ENCODE assay signal across 24 cellular contexts in genomic region chr18:50057009-50057408, GRCh38.
"Had no signal": no experiment of that assay in that cellular context is flagged by ENCODE, and none has a peak within 500 bp of the region (broad histone marks: within the 10 kb centered on the region; RNA-seq: fewer than 3 reads in every experiment).

No MANE protein-coding gene starts in this region.

- H3K27ac ChIP-seq: pancreas, testis, VCaP had no signal

- H3K4me3 ChIP-seq: pancreas, testis had no signal

- H3K27ac Mint-ChIP-seq: activated CD4-positive, alpha-beta T cell treated with anti-CD3 and anti-CD28 coated beads, Interleukin-2, amount 10 ng/mL, durations not matched to agents 24 days and 14 days; activated CD8-positive, alpha-beta memory T cell treated with anti-CD3 and anti-CD28 coated beads, Interleukin-2, amount 10 ng/mL, durations not matched to agents 7 days and 5 days; activated CD8-positive, alpha-beta T cell treated with anti-CD3 and anti-CD28 coated beads for 36 hours; activated naive CD4-positive, alpha-beta T cell treated with anti-CD3 and anti-CD28 coated beads, Interleukin-2, amount 10 ng/mL, durations not matched to agents 7 days and 5 days; memory B cell; nephron; stimulated activated naive B cell treated with anti-CD40 and anti-IgM and Interleukin-4, amounts not matched to agents 10 μg/mL and 1 μg/mL and 100 μg/mL, for 72 hours; T-helper 2 cell treated with Interferon-gamma antibody and Interleukin-4, amounts not matched to agents 5 μg/mL and 100 μg/mL, for 36 hours had no signal

- H3K4me1 Mint-ChIP-seq: activated CD4-positive, alpha-beta T cell treated with anti-CD3 and anti-CD28 coated beads, Interleukin-2, amount 10 ng/mL, durations not matched to agents 24 days and 14 days; activated CD8-positive, alpha-beta memory T cell treated with anti-CD3 and anti-CD28 coated beads, Interleukin-2, amount 10 ng/mL, durations not matched to agents 7 days and 5 days; activated naive CD4-positive, alpha-beta T cell treated with anti-CD3 and anti-CD28 coated beads, Interleukin-2, amount 10 ng/mL, durations not matched to agents 7 days and 5 days; memory B cell; stimulated activated naive B cell treated with anti-CD40 and anti-IgM and Interleukin-4, amounts not matched to agents 10 μg/mL and 1 μg/mL and 100 μg/mL, for 72 hours had no signal

- H3K9me3 Mint-ChIP-seq: activated CD4-positive, alpha-beta T cell treated with anti-CD3 and anti-CD28 coated beads, Interleukin-2, amount 10 ng/mL, durations not matched to agents 24 days and 14 days; activated CD8-positive, alpha-beta T cell treated with anti-CD3 and anti-CD28 coated beads for 36 hours; activated naive CD4-positive, alpha-beta T cell treated with anti-CD3 and anti-CD28 coated beads, Interleukin-2, amount 10 ng/mL, durations not matched to agents 7 days and 5 days; memory B cell; nephron; stimulated activated naive B cell treated with anti-CD40 and anti-IgM and Interleukin-4, amounts not matched to agents 10 μg/mL and 1 μg/mL and 100 μg/mL, for 72 hours; T-helper 2 cell treated with Interferon-gamma antibody and Interleukin-4, amounts not matched to agents 5 μg/mL and 100 μg/mL, for 36 hours had no signal

- H3K36me3 Mint-ChIP-seq: activated CD8-positive, alpha-beta memory T cell treated with anti-CD3 and anti-CD28 coated beads, Interleukin-2, amount 10 ng/mL, durations not matched to agents 7 days and 5 days; activated naive CD4-positive, alpha-beta T cell treated with anti-CD3 and anti-CD28 coated beads, Interleukin-2, amount 10 ng/mL, durations not matched to agents 7 days and 5 days; stimulated activated naive B cell treated with anti-CD40 and anti-IgM and Interleukin-4, amounts not matched to agents 10 μg/mL and 1 μg/mL and 100 μg/mL, for 72 hours had no signal

- ATAC-seq: activated CD4-positive, CD25-positive, alpha-beta regulatory T cell treated with anti-CD3 and anti-CD28 coated beads, Interleukin-2, amount 50 U/mL, for 24 hours; activated CD8-positive, alpha-beta memory T cell treated with anti-CD3 and anti-CD28 coated beads, Interleukin-2, amount 10 ng/mL, durations not matched to agents 7 days and 5 days; activated CD8-positive, alpha-beta T cell treated with anti-CD3 and anti-CD28 coated beads for 36 hours; left cardiac atrium; stimulated activated naive B cell treated with anti-CD40 and anti-IgM and Interleukin-4, amounts not matched to agents 10 μg/mL and 1 μg/mL and 100 μg/mL, for 72 hours had no signal

- H3K9me3 ChIP-seq: pancreas, testis had no signal

- H3K4me3 Mint-ChIP-seq: activated CD4-positive, alpha-beta T cell treated with anti-CD3 and anti-CD28 coated beads, Interleukin-2, amount 10 ng/mL, durations not matched to agents 24 days and 14 days; activated CD8-positive, alpha-beta memory T cell treated with anti-CD3 and anti-CD28 coated beads, Interleukin-2, amount 10 ng/mL, durations not matched to agents 7 days and 5 days; activated CD8-positive, alpha-beta T cell treated with anti-CD3 and anti-CD28 coated beads for 36 hours; activated naive CD4-positive, alpha-beta T cell treated with anti-CD3 and anti-CD28 coated beads, Interleukin-2, amount 10 ng/mL, durations not matched to agents 7 days and 5 days; memory B cell; nephron; stimulated activated naive B cell treated with anti-CD40 and anti-IgM and Interleukin-4, amounts not matched to agents 10 μg/mL and 1 μg/mL and 100 μg/mL, for 72 hours; T-helper 2 cell treated with Interferon-gamma antibody and Interleukin-4, amounts not matched to agents 5 μg/mL and 100 μg/mL, for 36 hours had no signal

- H3K27me3 ChIP-seq: pancreas, testis had no signal

- H3K4me1 ChIP-seq: testis had no signal

- H3K36me3 ChIP-seq: pancreas had no signal

- DNase-seq: activated CD4-positive, alpha-beta T cell treated with anti-CD3 and anti-CD28 coated beads, Interleukin-2, amount 10 ng/mL, durations not matched to agents 24 days and 14 days; activated CD8-positive, alpha-beta memory T cell treated with anti-CD3 and anti-CD28 coated beads, Interleukin-2, amount 10 ng/mL, durations not matched to agents 7 days and 5 days; activated CD8-positive, alpha-beta T cell treated with anti-CD3 and anti-CD28 coated beads for 36 hours; activated effector memory CD4-positive, alpha-beta T cell treated with anti-CD3 and anti-CD28 coated beads, Interleukin-2, amount 50 U/mL, for 16 hours; activated naive CD4-positive, alpha-beta T cell treated with anti-CD3 and anti-CD28 coated beads, Interleukin-2, amount 10 ng/mL, durations not matched to agents 7 days and 5 days; activated T-cell treated with anti-CD3 and anti-CD28 coated beads for 4 hours; amygdala; cerebellar nuclear complex; cortex of kidney; erythroblast; foreskin melanocyte; hypothalamus; islet precursor cell; left cardiac atrium; pancreas; stimulated activated CD4-positive, alpha-beta T cell treated with anti-CD3 and anti-CD28 coated beads, Interleukin-2, amount 100 ng/mL, for 48 hours; stimulated activated CD8-positive, alpha-beta memory T cell treated with anti-CD3 and anti-CD28 coated beads, Interleukin-4, amount 100 ng/mL, for 48 hours; stimulated activated naive B cell treated with anti-CD40 and anti-IgM and Interleukin-4, amounts not matched to agents 10 μg/mL and 1 μg/mL and 100 μg/mL, for 72 hours; testis had no signal
